ENCODE assay signal across 10 cellular contexts in the genomic region with DNA sequence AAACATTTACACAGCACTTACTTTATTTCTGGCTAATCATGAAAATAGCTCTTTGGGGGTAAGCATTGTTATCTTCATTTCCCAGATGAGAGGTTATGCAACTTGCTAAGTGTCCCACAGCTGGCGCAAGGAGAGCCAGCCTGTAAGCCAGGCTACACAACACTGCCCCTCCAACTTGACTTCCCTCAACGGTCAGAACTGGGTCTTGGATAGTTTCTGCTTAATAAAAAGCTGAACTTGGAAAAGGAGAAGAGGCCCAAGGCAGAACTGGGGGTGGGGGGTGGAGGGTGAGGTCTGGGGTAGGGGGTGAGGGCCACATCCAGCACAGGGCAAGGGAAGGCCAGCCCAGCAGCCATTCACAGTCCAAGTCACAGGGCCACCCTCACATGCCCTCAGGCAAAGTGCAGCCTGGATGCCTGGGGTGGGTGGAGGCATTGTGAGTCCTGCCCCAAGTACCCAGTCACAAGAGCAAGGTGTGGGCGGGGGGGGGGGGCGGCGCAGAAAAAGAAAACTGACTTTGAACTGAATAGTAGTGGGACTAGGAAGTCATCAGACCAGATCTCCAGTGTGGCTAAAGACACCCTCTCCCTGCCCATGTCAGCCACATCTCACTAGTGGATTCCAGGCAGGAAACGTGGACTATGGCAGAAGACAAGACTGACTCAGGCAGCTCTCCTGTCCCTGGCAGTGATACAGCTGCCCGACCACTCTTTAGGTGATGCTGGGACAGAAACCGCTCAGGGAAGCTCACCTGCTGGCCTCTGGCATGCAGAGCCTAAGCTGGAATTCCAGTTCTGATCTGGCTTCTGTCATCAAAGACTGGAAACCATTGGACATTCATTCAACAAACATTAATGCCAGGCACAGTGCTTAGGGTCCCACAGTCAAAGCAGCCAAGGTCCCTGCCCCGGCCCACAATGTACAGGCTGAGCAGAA. TPM values are rescaled to one million over a fixed set of nuclear protein-coding genes. Genes with fewer than 3 reads are reported as not detected.
A peak's percentile ranks its signal among the peaks of the same experiment; 100 is the strongest.
DNase-seq lines count a peak whose midpoint lies in the region; ATAC-seq and TF ChIP-seq lines count a peak whose summit lies in the region.
"Had no signal": no experiment of that assay in that cellular context is flagged by ENCODE, and none has a peak within 500 bp of the region (broad histone marks: within the 10 kb centered on the region; RNA-seq: fewer than 3 reads in every experiment).

No MANE protein-coding gene starts in this region.

- no peaks in the 10 kb centered on the region for H3K36me3 ChIP-seq in GM23248 (ENCODE audit: low read depth)
- peaks cover 0 to 3% of the 10 kb centered on the region in 2 donors for H3K36me3 ChIP-seq in gastroesophageal sphincter
- H3K36me3 ChIP-seq in MG63 = peaks cover 5% of the 10 kb centered on the region; the same call in 1 of the 2 replicates

- peaks cover 98% of the 10 kb centered on the region for H3K79me2 ChIP-seq in GM23248 (ENCODE audit: insufficient read depth)

- peaks cover 36% of the 10 kb centered on the region for H3K4me1 ChIP-seq in GM23248 (ENCODE audit: insufficient read depth)
- H3K4me1 ChIP-seq in gastroesophageal sphincter = peaks cover 6 to 90% (median 29%) of the 10 kb centered on the region in 3 donors

- DNase-seq in GM23248 (peak; percentile 43), SKM-1 treated with dmso at 0.1 percent for 144 hours (lab: John Stamatoyannopoulos, UW; ENCODE audit: unreplicated experiment) (peak; percentile 62), renal cortical epithelial cell (ENCODE audit: low read depth) (peak; percentile 69), GM19240 (ENCODE audit: insufficient read length, low spot score) (no peak), kidney glomerular epithelial cell (lab: John Stamatoyannopoulos, UW) (no peak), MG63 (no peak)
- DNase-seq: activated naive CD8-positive, alpha-beta T cell treated with anti-CD3 and anti-CD28 coated beads, Interleukin-2, amount 10 ng/mL, durations not matched to agents 7 days and 5 days; stimulated activated CD4-positive, alpha-beta T cell treated with anti-CD3 and anti-CD28 coated beads, Interleukin-12 subunit alpha, Interleukin-12 subunit beta, amount 100 ng/mL, for 4 hours had no signal

- ATAC-seq in gastroesophageal sphincter (no peak), HG02938 (IDR thresholded peaks at IDR 0.05; ENCODE audit: unreplicated experiment) (no peak)

- H3K9ac ChIP-seq in GM23248 = 0 out of 2 replicates have a peak overlapping the region, but pooled peaks have one; percentile 8

- H3K9me2 ChIP-seq in GM23248 (ENCODE audit: insufficient read depth) = no peaks in the 10 kb centered on the region

- no peak overlapping the region for H2AFZ ChIP-seq in GM23248

- H4K20me1 ChIP-seq in GM23248 (ENCODE audit: insufficient read depth) = no peaks in the 10 kb centered on the region

- no peak for TF ChIP-seq CTCF in gastroesophageal sphincter (IDR thresholded peaks at IDR 0.05)

- WGBS in GM23248 (ENCODE audit: low coverage in 1 of 2, low lambda C conversion rate in 2 of 2, missing lambda C conversion rate in 2 of 2), 2 experiments = 78 to 80% methylated on average over 8 to 9 of the region's 9 CpGs
- WGBS in gastroesophageal sphincter (ENCODE audit: low coverage in 1 of 2), 2 donors = 44 to 82% methylated on average over 2 to 3 of the region's 9 CpGs

- no peak overlapping the region; the same call in 1 of the 2 replicates for H3K27ac ChIP-seq in GM23248
- peak overlapping the region in 3 of 4 donors; percentile 63 to 82 (median 80) for H3K27ac ChIP-seq in gastroesophageal sphincter

- no peak for TF ChIP-seq POLR2A in gastroesophageal sphincter (IDR thresholded peaks at IDR 0.05)

- H3K4me2 ChIP-seq in GM23248 (ENCODE audit: unreplicated experiment) = peak overlapping the region; percentile 10

- in situ Hi-C loops in GM23248 (cut with MboI) = no loop called here

- TF ChIP-seq EP300 in gastroesophageal sphincter (IDR thresholded peaks at IDR 0.05) = no peak

- H3K27me3 ChIP-seq in GM23248 (replicated peaks; ENCODE audit: insufficient read depth) = no peaks in the 10 kb centered on the region
- no peaks in the 10 kb centered on the region for H3K27me3 ChIP-seq in gastroesophageal sphincter
- no peaks in the 10 kb centered on the region for H3K27me3 ChIP-seq in MG63

- peaks cover 8% of the 10 kb centered on the region; the same call in 1 of the 2 replicates for H3F3A ChIP-seq in GM23248 (ENCODE audit: insufficient read depth)

- H3K9me3 ChIP-seq in GM23248 (ENCODE audit: low read depth) (no peaks in the 10 kb centered on the region), gastroesophageal sphincter (no peaks in the 10 kb centered on the region), MG63 (no peaks in the 10 kb centered on the region)

- no peak overlapping the region for H3K4me3 ChIP-seq in GM23248
- H3K4me3 ChIP-seq in gastroesophageal sphincter = no peak overlapping the region
- no peak overlapping the region for H3K4me3 ChIP-seq in MG63

RNA-seq across cellular contexts. Expression of gene PACSIN2, which starts 52.4 kb away (rescaled TPM):
- total RNA-seq in GM23248 (2014; rRNA removed; shearing (Covaris generic)) = 35.5 and 43.7 TPM in 2 replicates
- polyA plus RNA-seq in GM23248 (2016; fragmentation: Nextera tagmentation; extraction: Ambion mirVana) = 36.0 and 36.5 TPM in 2 replicates
- total RNA-seq in gastroesophageal sphincter (100 to 1,000 TPM in 2 of 4 donors, 10 to 100 TPM in 2; 73.1 to 171 (median 107) TPM), renal cortical epithelial cell (69.8 and 129 TPM in 2 replicates)
- 45.4 and 46.2 TPM in 2 replicates for total RNA-seq in MG63 (2014; rRNA removed; shearing (Covaris generic); ENCODE audit: low replicate concordance)

Comparison
In these comparisons a context has a peak if more than half of its experiments do, and no peak if none do; other contexts are left out.
1. DNase-seq: peak in GM23248 (single experiment), SKM-1 treated with dmso at 0.1 percent for 144 hours (single experiment) and renal cortical epithelial cell (single experiment); none in GM19240 (single experiment), kidney glomerular epithelial cell (single experiment) and MG63 (single experiment).